10 cellular contexts compared by ENCODE assay signal in the genomic region with DNA sequence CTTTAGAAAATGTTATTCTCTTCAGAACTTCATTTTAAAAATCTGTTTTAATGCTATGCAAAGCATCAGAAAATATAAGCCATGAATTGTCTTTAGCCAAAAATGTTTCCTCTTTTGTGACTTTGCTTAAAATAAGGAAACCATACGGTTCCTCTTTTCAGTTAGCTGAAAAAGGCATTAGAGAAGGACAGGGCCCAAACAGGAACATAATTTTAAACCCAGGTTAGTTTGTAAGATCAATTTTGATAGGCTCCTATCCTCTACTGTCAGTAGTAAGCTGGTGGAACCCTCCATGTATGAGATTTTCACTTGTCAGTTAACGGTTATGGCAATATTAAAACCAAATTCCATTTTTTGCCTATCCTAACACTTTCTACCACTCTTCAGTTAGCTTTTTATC. TPM values are rescaled to one million over a fixed set of nuclear protein-coding genes. Genes with fewer than 3 reads are reported as not detected.
A peak's percentile ranks its signal among the peaks of the same experiment; 100 is the strongest.
DNase-seq lines count a peak whose midpoint lies in the region; ATAC-seq, FAIRE-seq and TF ChIP-seq lines count a peak whose summit lies in the region.
"Had no signal": no experiment of that assay in that cellular context is flagged by ENCODE, and none has a peak within 500 bp of the region (broad histone marks: within the 10 kb centered on the region; RNA-seq: fewer than 3 reads in every experiment).

No MANE protein-coding gene starts in this region.

- DNase-seq in HepG2 (ENCODE audit: low spot score) (no peak), OCI-LY7 (ENCODE audit: low spot score) (peak; percentile 85), esophagus squamous epithelium (lab: John Stamatoyannopoulos, UW) (no peak), activated gamma-delta T cell (lab: John Stamatoyannopoulos, UW) (no peak), lower leg skin (ENCODE audit: low spot score in 2 of 2) (no peak)
- no peak for DNase-seq in effector CD8-positive, alpha-beta T cell (lab: John Stamatoyannopoulos, UW)
- DNase-seq: WERI-Rb-1 had no signal

- H3K27ac ChIP-seq in liver (ENCODE audit: low read depth in 1 of 2, low read length in 2 of 2) (peak overlapping the region; percentile 4 to 6), HepG2 (ENCODE audit: extremely low read length, insufficient read depth, low read length) (no peak overlapping the region), OCI-LY7 (ENCODE audit: low read depth, low read length, poor library complexity, severe bottlenecking) (peak overlapping the region; percentile 97), esophagus squamous epithelium (peak overlapping the region in 3 of 4 donors; percentile 51 to 73 (median 52))
- H3K27ac ChIP-seq: WERI-Rb-1 had no signal

- WGBS in liver, result 79% methylated on average over 2 of the region's 2 CpGs
- 98% methylated on average over 2 of the region's 2 CpGs for WGBS in HepG2 (ENCODE audit: low lambda C conversion rate)
- WGBS in esophagus squamous epithelium, 2 donors, result 63 to 68% methylated on average over 2 of the region's 2 CpGs
- 80 to 81% methylated on average over 2 of the region's 2 CpGs for WGBS in lower leg skin, 2 donors

- no peak for ATAC-seq in HepG2
- no peak for ATAC-seq in HG03342 (IDR thresholded peaks at IDR 0.05; ENCODE audit: unreplicated experiment)

- TF ChIP-seq RAD21 in liver (IDR thresholded peaks at IDR 0.05), result no peak
- TF ChIP-seq RAD21 in HepG2 (CRISPR knock-in tag; IDR thresholded peaks at IDR 0.05), result no peak

- TF ChIP-seq CTCF in liver (IDR thresholded peaks at IDR 0.05; ENCODE audit: low read depth, low read length, missing input control) (no peak), HepG2 (CRISPR knock-in tag; IDR thresholded peaks at IDR 0.05) (no peak), OCI-LY7 (conservative IDR thresholded peaks at IDR 0.05; ENCODE audit: low read length) (no peak), esophagus squamous epithelium (IDR thresholded peaks at IDR 0.05) (no peak), lower leg skin (IDR thresholded peaks at IDR 0.05) (no peak)

- CTCF ChIA-PET in HepG2 (lab: Yijun Ruan, JAX; ENCODE audit: low intra/inter-chr PET ratio, low total read pairs), result no interaction called here
- CTCF ChIA-PET in OCI-LY7 (lab: Charles Lee; ENCODE audit: unreplicated experiment), result no interaction called here

- intact Hi-C loops in HepG2 (cut with micrococcal nuclease; ENCODE audit: unreplicated experiment) (no loop called here), OCI-LY7 (cut with micrococcal nuclease; ENCODE audit: unreplicated experiment) (loop anchor here (1.0 kb wide), 1 partner anchor 12 kb away; a partner anchor contains a TSS), esophagus squamous epithelium (cut with DNase I) (no loop called here), lower leg skin (cut with DNase I; ENCODE audit: low total_unique reads) (no loop called here)

- BruUV-seq in HepG2 (replicated peaks; lab: Mats Ljungman, UMichigan) (no TSS peak), OCI-LY7 (replicated peaks; lab: Mats Ljungman, UMichigan) (no TSS peak)

- H3K79me2 ChIP-seq in HepG2 (ENCODE audit: insufficient read depth, low read length), result no peaks in the 10 kb centered on the region
- peaks cover 93% of the 10 kb centered on the region for H3K79me2 ChIP-seq in OCI-LY7 (ENCODE audit: insufficient read depth, low read depth, low read length)

- H2AFZ ChIP-seq in HepG2 (ENCODE audit: low read length) (no peak overlapping the region), OCI-LY7 (ENCODE audit: low read length) (no peak overlapping the region)

- H4K20me1 ChIP-seq in HepG2 (ENCODE audit: insufficient read depth, low read length) (no peaks in the 10 kb centered on the region), OCI-LY7 (ENCODE audit: insufficient read depth, low read length) (no peaks in the 10 kb centered on the region)

- TF ChIP-seq POLR2A in HepG2 (IDR thresholded peaks at IDR 0.05; ENCODE audit: insufficient read depth in 1 of 2, low read depth in 2 of 2, low read length in 2 of 2) (no peak), esophagus squamous epithelium (IDR thresholded peaks at IDR 0.05) (no peak), lower leg skin (IDR thresholded peaks at IDR 0.05) (no peak)

- no peak overlapping the region for H3K4me3 ChIP-seq in liver (ENCODE audit: low read depth in 1 of 3, low read length in 3 of 3)
- no peak overlapping the region for H3K4me3 ChIP-seq in HepG2 (replicated peaks in 1 of 3; ENCODE audit: insufficient read depth in 1 of 3, low read depth in 2 of 3, low read length in 3 of 3)
- peak overlapping the region; percentile 73 for H3K4me3 ChIP-seq in OCI-LY7 (ENCODE audit: low read depth, low read length, poor library complexity, severe bottlenecking)
- H3K4me3 ChIP-seq in esophagus squamous epithelium, result peak overlapping the region in 2 of 4 donors; percentile 22 to 36
- H3K4me3 ChIP-seq in lower leg skin (ENCODE audit: low read depth, poor library complexity, severe bottlenecking), result no peak overlapping the region

- H3K9me2 ChIP-seq in OCI-LY7 (ENCODE audit: insufficient read depth, low read length), result no peaks in the 10 kb centered on the region

- no peak for TF ChIP-seq EP300 in HepG2 (IDR thresholded peaks at IDR 0.05; ENCODE audit: low read depth in 2 of 2, low read length in 2 of 2)
- TF ChIP-seq EP300 in HepG2 (CRISPR knock-in tag; IDR thresholded peaks at IDR 0.05; ENCODE audit: borderline replicate concordance), result no peak

- peaks cover 0 to 1% (median 0%) of the 10 kb centered on the region in 4 donors for H3K36me3 ChIP-seq in liver (ENCODE audit: control insufficient read depth in 4 of 4, insufficient read depth in 3 of 4, low read depth in 1 of 4, low read length in 3 of 4)
- H3K36me3 ChIP-seq in HepG2 (replicated peaks in 1 of 2; ENCODE audit: control insufficient read depth in 1 of 2, insufficient read depth in 2 of 2, low read length in 2 of 2), result no peaks in the 10 kb centered on the region
- peaks cover 47% of the 10 kb centered on the region for H3K36me3 ChIP-seq in OCI-LY7 (ENCODE audit: insufficient read depth, low read length)
- peaks cover 0 to 5% (median 0%) of the 10 kb centered on the region in 3 donors for H3K36me3 ChIP-seq in esophagus squamous epithelium
- H3K36me3 ChIP-seq: WERI-Rb-1 had no signal

- H3K4me1 ChIP-seq in liver (ENCODE audit: control insufficient read depth in 4 of 4, insufficient read depth in 4 of 4, low read length in 3 of 4), result no peaks in the 10 kb centered on the region
- no peaks in the 10 kb centered on the region for H3K4me1 ChIP-seq in HepG2 (ENCODE audit: insufficient read depth, low read length)
- peaks cover 34% of the 10 kb centered on the region for H3K4me1 ChIP-seq in OCI-LY7 (ENCODE audit: insufficient read depth, low read length, poor library complexity, severe bottlenecking)
- H3K4me1 ChIP-seq in esophagus squamous epithelium, result peaks cover 0 to 4% (median 0%) of the 10 kb centered on the region in 3 donors

- H3K4me2 ChIP-seq in HepG2 (ENCODE audit: low read depth, low read length), result no peak overlapping the region
- peak overlapping the region; percentile 93 for H3K4me2 ChIP-seq in OCI-LY7 (ENCODE audit: low read length)

- H3K9ac ChIP-seq in liver (ENCODE audit: low read depth in 1 of 2, low read length in 2 of 2) (peak overlapping the region in 1 of 2 donors; percentile 52), HepG2 (ENCODE audit: insufficient read depth, low read depth, low read length) (no peak overlapping the region)

- in situ Hi-C loops in HepG2 (cut with HindIII; ENCODE audit: extremely low pct_ligation_motif_present, low pct_unique_long_range_greater_than_20kb), result no loop called here

- POLR2A ChIA-PET in HepG2 (lab: Yijun Ruan, JAX), result no interaction called here
- POLR2A ChIA-PET in OCI-LY7 (lab: Charles Lee), result interaction anchor here (0.9 to 3.4 kb wide), 2 partner anchors 10 to 55 kb away, joined by 3 to 71 read pairs; no protein-coding TSS in a partner anchor

- H3K9me3 ChIP-seq in liver (ENCODE audit: control insufficient read depth in 4 of 4, low read length in 3 of 4), result no peaks in the 10 kb centered on the region
- H3K9me3 ChIP-seq in HepG2 (ENCODE audit: low read length), result no peaks in the 10 kb centered on the region
- peaks cover 8% of the 10 kb centered on the region; the same call in 1 of the 2 replicates for H3K9me3 ChIP-seq in OCI-LY7 (ENCODE audit: low read length)
- H3K9me3 ChIP-seq in esophagus squamous epithelium, result no peaks in the 10 kb centered on the region

- H3K27me3 ChIP-seq in liver (ENCODE audit: control insufficient read depth in 4 of 4, insufficient read depth in 4 of 4, low read length in 3 of 4) (no peaks in the 10 kb centered on the region), HepG2 (ENCODE audit: control insufficient read depth in 1 of 2, insufficient read depth in 2 of 2, low read length in 2 of 2) (no peaks in the 10 kb centered on the region), esophagus squamous epithelium (no peaks in the 10 kb centered on the region)

- FAIRE-seq in HepG2 (lab: Jason Lieb, UNC), result no peak

RNA-seq across cellular contexts. Expression of a gene that starts 4.3 kb away (rescaled TPM):
- total RNA-seq in liver, result 1 to 10 TPM; 2.8 to 3.5 TPM
- polyA plus RNA-seq in liver, result 1 to 10 TPM; 4.0 to 5.8 TPM
- not detected in 2 replicates for total RNA-seq in HepG2 (2016; rRNA removed; fragmentation: Illumina TruSeq; extraction: Trizol)
- not detected in 2 replicates for total RNA-seq in HepG2 (2016; cell fraction: cytosol; rRNA removed; fragmentation: Illumina TruSeq; extraction: Trizol; ENCODE audit: low read depth)
- total RNA-seq in HepG2 (2016; cell fraction: insoluble cytoplasmic fraction; rRNA removed; fragmentation: Illumina TruSeq; extraction: Trizol), result not detected in 2 replicates
- total RNA-seq in HepG2 (2016; cell fraction: membrane; rRNA removed; fragmentation: Illumina TruSeq; extraction: Trizol), result not detected in 2 replicates
- total RNA-seq in HepG2 (2016; cell fraction: nucleus; rRNA removed; fragmentation: Illumina TruSeq; extraction: Trizol), result not detected in 2 replicates
- not detected in 2 replicates for polyA plus RNA-seq in HepG2 (2011; rRNA removed)
- not detected in 2 replicates for polyA plus RNA-seq in HepG2 (2011; cell fraction: cytosol; rRNA removed)
- polyA plus RNA-seq in HepG2 (2011; cell fraction: nucleus; rRNA removed), result not detected in 2 replicates
- not detected in 2 replicates for polyA plus RNA-seq in HepG2 (2012)
- not detected in 2 replicates for polyA plus RNA-seq in HepG2 (2016; cell fraction: cytosol; fragmentation: Illumina TruSeq; extraction: Trizol; ENCODE audit: low read depth)
- not detected in 2 replicates for polyA plus RNA-seq in HepG2 (2016; cell fraction: insoluble cytoplasmic fraction; fragmentation: Illumina TruSeq; extraction: Trizol; ENCODE audit: low read depth)
- polyA plus RNA-seq in HepG2 (2016; cell fraction: membrane; fragmentation: Illumina TruSeq; extraction: Trizol; ENCODE audit: low read depth), result not detected in 2 replicates
- polyA plus RNA-seq in HepG2 (2016; cell fraction: nucleus; fragmentation: Illumina TruSeq; extraction: Trizol; ENCODE audit: insufficient read depth, low read depth), result not detected in 2 replicates
- polyA minus RNA-seq in HepG2 (2011; rRNA and poly(A)+ RNA removed; ENCODE audit: low replicate concordance), result not detected in 2 replicates
- not detected in 2 replicates for polyA minus RNA-seq in HepG2 (2011; cell fraction: cytosol; rRNA and poly(A)+ RNA removed)
- 0.13 TPM in 1 of 2 replicates, not detected in the other for polyA minus RNA-seq in HepG2 (2011; cell fraction: nucleus; rRNA and poly(A)+ RNA removed)
- 14.5 and 17.4 TPM in 2 replicates for total RNA-seq in OCI-LY7 (2014; rRNA removed; shearing (Covaris generic))
- 71.0 and 85.1 TPM in 2 replicates for total RNA-seq in OCI-LY7 (2022)
- total RNA-seq in esophagus squamous epithelium, result 10 to 100 TPM in 1 of 4 donors, 1 to 10 TPM in 3; 1.7 to 13.4 (median 4.2) TPM
- total RNA-seq in lower leg skin, result 1 to 10 TPM; 1.2 to 5.0 (median 2.4) TPM
- total RNA-seq: chondrocyte had no signal

RNA-seq across cellular contexts. Expression of a gene that starts 11.9 kb away (rescaled TPM):
- 1 to 10 TPM; 2.1 to 2.8 TPM for total RNA-seq in liver
- 1 to 10 TPM; 1.1 to 2.0 TPM for polyA plus RNA-seq in liver
- not detected in 2 replicates for total RNA-seq in HepG2 (2016; rRNA removed; fragmentation: Illumina TruSeq; extraction: Trizol)
- not detected in 2 replicates for total RNA-seq in HepG2 (2016; cell fraction: cytosol; rRNA removed; fragmentation: Illumina TruSeq; extraction: Trizol; ENCODE audit: low read depth)
- total RNA-seq in HepG2 (2016; cell fraction: insoluble cytoplasmic fraction; rRNA removed; fragmentation: Illumina TruSeq; extraction: Trizol), result not detected in 2 replicates
- not detected in 2 replicates for total RNA-seq in HepG2 (2016; cell fraction: membrane; rRNA removed; fragmentation: Illumina TruSeq; extraction: Trizol)
- not detected in 2 replicates for total RNA-seq in HepG2 (2016; cell fraction: nucleus; rRNA removed; fragmentation: Illumina TruSeq; extraction: Trizol)
- polyA plus RNA-seq in HepG2 (2011; rRNA removed), result not detected in 2 replicates
- not detected in 2 replicates for polyA plus RNA-seq in HepG2 (2011; cell fraction: cytosol; rRNA removed)
- polyA plus RNA-seq in HepG2 (2011; cell fraction: nucleus; rRNA removed), result not detected in 2 replicates
- not detected in 2 replicates for polyA plus RNA-seq in HepG2 (2012)
- polyA plus RNA-seq in HepG2 (2016; cell fraction: cytosol; fragmentation: Illumina TruSeq; extraction: Trizol; ENCODE audit: low read depth), result not detected in 2 replicates
- polyA plus RNA-seq in HepG2 (2016; cell fraction: insoluble cytoplasmic fraction; fragmentation: Illumina TruSeq; extraction: Trizol; ENCODE audit: low read depth), result not detected in 2 replicates
- polyA plus RNA-seq in HepG2 (2016; cell fraction: membrane; fragmentation: Illumina TruSeq; extraction: Trizol; ENCODE audit: low read depth), result not detected in 2 replicates
- polyA plus RNA-seq in HepG2 (2016; cell fraction: nucleus; fragmentation: Illumina TruSeq; extraction: Trizol; ENCODE audit: insufficient read depth, low read depth), result not detected in 2 replicates
- polyA minus RNA-seq in HepG2 (2011; rRNA and poly(A)+ RNA removed; ENCODE audit: low replicate concordance), result not detected in 2 replicates
- not detected in 2 replicates for polyA minus RNA-seq in HepG2 (2011; cell fraction: cytosol; rRNA and poly(A)+ RNA removed)
- polyA minus RNA-seq in HepG2 (2011; cell fraction: nucleus; rRNA and poly(A)+ RNA removed), result not detected in 2 replicates
- 11.6 and 14.1 TPM in 2 replicates for total RNA-seq in OCI-LY7 (2014; rRNA removed; shearing (Covaris generic))
- 28.1 and 31.3 TPM in 2 replicates for total RNA-seq in OCI-LY7 (2022)
- 10 to 100 TPM in 1 of 4 donors, 1 to 10 TPM in 2, under 1 TPM in 1; 0.68 to 11.1 (median 3.3) TPM for total RNA-seq in esophagus squamous epithelium
- total RNA-seq in lower leg skin, result 1 to 10 TPM; 1.2 to 4.0 (median 2.0) TPM

RNA-seq across cellular contexts. Expression of a gene that starts 12.5 kb away (rescaled TPM):
- total RNA-seq in liver (under 1 TPM; 0.05 to 0.25 TPM), HepG2 (2016; rRNA removed; fragmentation: Illumina TruSeq; extraction: Trizol) (not detected in 2 replicates), OCI-LY7 (2022) (1.4 TPM in 2 replicates), esophagus squamous epithelium (under 1 TPM in 1 of 4 donors, not detected in 3; 0.76 TPM), lower leg skin (not detected)
- polyA plus RNA-seq in liver (1 to 10 TPM in 1 of 2 donors, under 1 TPM in 1; 0.13 to 2.1 TPM), HepG2 (2011; rRNA removed) (not detected in 2 replicates)
- total RNA-seq in HepG2 (2016; cell fraction: cytosol; rRNA removed; fragmentation: Illumina TruSeq; extraction: Trizol; ENCODE audit: low read depth), result not detected in 2 replicates
- total RNA-seq in HepG2 (2016; cell fraction: insoluble cytoplasmic fraction; rRNA removed; fragmentation: Illumina TruSeq; extraction: Trizol), result not detected in 2 replicates
- total RNA-seq in HepG2 (2016; cell fraction: membrane; rRNA removed; fragmentation: Illumina TruSeq; extraction: Trizol), result not detected in 2 replicates
- total RNA-seq in HepG2 (2016; cell fraction: nucleus; rRNA removed; fragmentation: Illumina TruSeq; extraction: Trizol), result not detected in 2 replicates
- not detected in 2 replicates for polyA plus RNA-seq in HepG2 (2011; cell fraction: cytosol; rRNA removed)
- not detected in 2 replicates for polyA plus RNA-seq in HepG2 (2011; cell fraction: nucleus; rRNA removed)
- 0.24 TPM in 1 of 2 replicates, not detected in the other for polyA plus RNA-seq in HepG2 (2012)
- not detected in 2 replicates for polyA plus RNA-seq in HepG2 (2016; cell fraction: cytosol; fragmentation: Illumina TruSeq; extraction: Trizol; ENCODE audit: low read depth)
- polyA plus RNA-seq in HepG2 (2016; cell fraction: insoluble cytoplasmic fraction; fragmentation: Illumina TruSeq; extraction: Trizol; ENCODE audit: low read depth), result not detected in 2 replicates
- not detected in 2 replicates for polyA plus RNA-seq in HepG2 (2016; cell fraction: membrane; fragmentation: Illumina TruSeq; extraction: Trizol; ENCODE audit: low read depth)
- polyA plus RNA-seq in HepG2 (2016; cell fraction: nucleus; fragmentation: Illumina TruSeq; extraction: Trizol; ENCODE audit: insufficient read depth, low read depth), result not detected in 2 replicates
- polyA minus RNA-seq in HepG2 (2011; rRNA and poly(A)+ RNA removed; ENCODE audit: low replicate concordance), result not detected in 2 replicates
- polyA minus RNA-seq in HepG2 (2011; cell fraction: cytosol; rRNA and poly(A)+ RNA removed), result not detected in 2 replicates
- polyA minus RNA-seq in HepG2 (2011; cell fraction: nucleus; rRNA and poly(A)+ RNA removed), result 0.37 TPM in 1 of 2 replicates, not detected in the other
- 0.32 and 0.46 TPM in 2 replicates for total RNA-seq in OCI-LY7 (2014; rRNA removed; shearing (Covaris generic))
- total RNA-seq: chondrocyte had no signal
